Comparison of ENCODE assay signal across 12 cellular contexts in the genomic region with DNA sequence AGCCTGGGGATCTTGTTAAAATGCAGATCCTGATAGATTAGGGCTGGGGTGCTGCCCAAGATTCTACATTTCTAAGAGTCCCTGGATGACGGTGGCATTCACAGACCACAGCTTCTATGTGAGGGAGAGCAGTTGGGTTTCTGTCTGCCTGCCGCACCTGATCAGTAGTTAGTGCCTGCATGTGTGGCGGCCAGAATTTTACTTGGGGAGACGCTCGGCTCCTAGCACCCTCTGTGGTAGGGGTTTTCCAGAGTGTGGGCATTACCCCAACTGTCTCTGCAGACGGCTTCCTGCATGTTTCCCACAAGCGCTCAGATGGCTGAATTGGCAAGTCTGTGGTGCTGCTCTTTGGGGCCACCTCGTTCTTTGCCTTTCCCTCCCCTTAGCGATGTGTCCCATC. TPM values are rescaled to one million over a fixed set of nuclear protein-coding genes. Genes with fewer than 3 reads are reported as not detected.
DNase-seq lines count a peak whose midpoint lies in the region; ATAC-seq, FAIRE-seq and TF ChIP-seq lines count a peak whose summit lies in the region.
"Had no signal": no experiment of that assay in that cellular context is flagged by ENCODE, and none has a peak within 500 bp of the region (broad histone marks: within the 10 kb centered on the region; RNA-seq: fewer than 3 reads in every experiment).

No MANE protein-coding gene starts in this region.

- H3K9me3 Mint-ChIP-seq in activated CD4-positive, alpha-beta T cell treated with anti-CD3 and anti-CD28 coated beads, Interleukin-2, amount 10 ng/mL, durations not matched to agents 7 days and 5 days = no peaks in the 10 kb centered on the region
- H3K9me3 Mint-ChIP-seq: CD14-positive monocyte had no signal

- WGBS in GM12878 (ENCODE audit: insufficient coverage, insufficient replicate concordance, low lambda C conversion rate, missing lambda C conversion rate) = 19% methylated on average over 9 of the region's 9 CpGs

- no peak overlapping the region for H3K4me3 Mint-ChIP-seq in activated CD4-positive, alpha-beta T cell treated with anti-CD3 and anti-CD28 coated beads, Interleukin-2, amount 10 ng/mL, durations not matched to agents 7 days and 5 days
- H3K4me3 Mint-ChIP-seq: CD14-positive monocyte had no signal

- peaks cover 37% of the 10 kb centered on the region for H3K36me3 Mint-ChIP-seq in activated CD4-positive, alpha-beta T cell treated with anti-CD3 and anti-CD28 coated beads, Interleukin-2, amount 10 ng/mL, durations not matched to agents 7 days and 5 days (ENCODE audit: low read depth)

- no peaks in the 10 kb centered on the region for H3K27me3 Mint-ChIP-seq in activated CD4-positive, alpha-beta T cell treated with anti-CD3 and anti-CD28 coated beads, Interleukin-2, amount 10 ng/mL, durations not matched to agents 7 days and 5 days

- peaks cover 31% of the 10 kb centered on the region for H3K4me1 Mint-ChIP-seq in activated CD4-positive, alpha-beta T cell treated with anti-CD3 and anti-CD28 coated beads, Interleukin-2, amount 10 ng/mL, durations not matched to agents 7 days and 5 days

- H3K79me2 ChIP-seq in GM12878 (ENCODE audit: control insufficient read depth, insufficient read depth, low read length) = no peaks in the 10 kb centered on the region

- FAIRE-seq in GM12878 (lab: Jason Lieb, UNC) = no peak

- peaks cover 17 to 27% of the 10 kb centered on the region in 2 experiments for H3K36me3 ChIP-seq in GM12878 (ENCODE audit: control insufficient read depth in 2 of 2, insufficient read depth in 2 of 2, low read length in 1 of 2)

- ATAC-seq in GM19463 (IDR thresholded peaks at IDR 0.05; ENCODE audit: unreplicated experiment) = peak; percentile 69
- ATAC-seq in GM12878 = peak; percentile 87
- no peak for ATAC-seq in HG02885 (IDR thresholded peaks at IDR 0.05; ENCODE audit: poor library complexity, unreplicated experiment)
- ATAC-seq in GM21723 (IDR thresholded peaks at IDR 0.05; ENCODE audit: unreplicated experiment) = no peak

- intact Hi-C loops in GM12878 (cut with micrococcal nuclease; ENCODE audit: unreplicated experiment) = no loop called here

- no TSS peak for BruUV-seq in GM12878 (replicated peaks; lab: Mats Ljungman, UMichigan)

- no peaks in the 10 kb centered on the region for H3K27me3 ChIP-seq in GM12878 (replicated peaks in 1 of 2; ENCODE audit: control insufficient read depth in 2 of 2, insufficient read depth in 2 of 2, low read length in 1 of 2)

- no peak overlapping the region for H2AFZ ChIP-seq in GM12878 (ENCODE audit: control insufficient read depth, low read depth, low read length)

- TF ChIP-seq EP300 in GM12878 (IDR thresholded peaks at IDR 0.05; ENCODE audit: borderline replicate concordance in 1 of 2, control insufficient read depth in 1 of 2, low read depth in 2 of 2, low read length in 2 of 2) = no peak

- H3K4me2 ChIP-seq in GM12878 (ENCODE audit: control insufficient read depth, insufficient read depth) = no peak overlapping the region

- CTCF ChIA-PET in activated CD4-positive, alpha-beta T cell treated with anti-CD3 and anti-CD28 coated beads, Interleukin-2, amount 10 ng/mL, durations not matched to agents 7 days and 5 days (lab: Charles Lee) = interaction anchor here (1.2 to 2.4 kb wide), 3 partner anchors 9 to 93 kb away, joined by 3 to 11 read pairs (median 10); a partner anchor contains a TSS
- CTCF ChIA-PET in GM12878 (lab: Yijun Ruan, JAX) = no interaction called here

- peaks cover 7% of the 10 kb centered on the region; the same call in 1 of the 2 replicates for H3K4me1 ChIP-seq in GM12878 (ENCODE audit: control insufficient read depth, insufficient read depth, low read length)

- no peak for TF ChIP-seq CTCF in GM12878 (IDR thresholded peaks at IDR 0.05 in 2 of 3, conservative IDR thresholded peaks at IDR 0.05 in 1 of 3; ENCODE audit: control insufficient read depth in 2 of 3, extremely low read depth in 1 of 3, insufficient read depth in 1 of 3, low read depth in 3 of 3, low read length in 3 of 3)

- no peaks in the 10 kb centered on the region for H3K9me3 ChIP-seq in GM12878 (replicated peaks; ENCODE audit: control insufficient read depth, insufficient read depth, low read length)

- H3K4me3 ChIP-seq in GM12878 = no peak overlapping the region

- TF ChIP-seq RAD21 in GM12878 (IDR thresholded peaks at IDR 0.05; ENCODE audit: insufficient read depth, low read depth, low read length) = no peak

- DNase-seq in activated CD4-positive, alpha-beta T cell treated with anti-CD3 and anti-CD28 coated beads, Interleukin-2, amount 10 ng/mL, durations not matched to agents 7 days and 5 days = no peak
- DNase-seq in GM12878 (ENCODE audit: low read depth, low spot score) (peak; percentile 39), activated gamma-delta T cell treated with Interleukin-2 at 50 U/mL for 16 hours (no peak), NCI-H2029 (lab: John Stamatoyannopoulos, UW) (no peak)
- DNase-seq in stimulated activated CD4-positive, alpha-beta T cell treated with anti-CD3 and anti-CD28 coated beads, Interleukin-2, amount 100 ng/mL, for 24 hours = peak; percentile 31 to 37
- DNase-seq: amygdala, GF-D8, NCI-H446 treated with DMSO at 0.1 percent for 48 hours had no signal

- no peak overlapping the region for H3K9ac ChIP-seq in GM12878 (ENCODE audit: control insufficient read depth, insufficient read depth, low read length)

- no peak overlapping the region; the same call in 1 of the 2 replicates for H3K27ac ChIP-seq in GM12878 (ENCODE audit: control insufficient read depth, insufficient read depth)

- in situ Hi-C loops in GM12878 (cut with MboI) = no loop called here

- POLR2A ChIA-PET in activated CD4-positive, alpha-beta T cell treated with anti-CD3 and anti-CD28 coated beads, Interleukin-2, amount 10 ng/mL, durations not matched to agents 7 days and 5 days (lab: Charles Lee) = no interaction called here
- POLR2A ChIA-PET in GM12878 (lab: Charles Lee) = interaction anchor here (0.8 to 1.2 kb wide), 4 partner anchors 8 to 21 kb away, joined by 3 to 6 read pairs (median 4); a partner anchor contains a TSS

- no peaks in the 10 kb centered on the region for H4K20me1 ChIP-seq in GM12878 (ENCODE audit: control insufficient read depth, insufficient read depth)

- H3K27ac Mint-ChIP-seq in activated CD4-positive, alpha-beta T cell treated with anti-CD3 and anti-CD28 coated beads, Interleukin-2, amount 10 ng/mL, durations not matched to agents 7 days and 5 days = peak overlapping the region; percentile 76

- RAD21 ChIA-PET in GM12878 (lab: Charles Lee; ENCODE audit: unreplicated experiment) = interaction anchor here (1.3 kb wide), 1 partner anchor 9 kb away, joined by 8 read pairs; a partner anchor contains a TSS

- SMC1A ChIA-PET in GM12878 (lab: Charles Lee; ENCODE audit: uncharacterized antibody, unreplicated experiment) = interaction anchor here (1.2 to 3.9 kb wide), 2 partner anchors 8 to 38 kb away, joined by 4 to 13 read pairs; a partner anchor contains a TSS

- TF ChIP-seq POLR2A in GM12878 (IDR thresholded peaks at IDR 0.05; ENCODE audit: low read depth, low read length) = no peak

RNA-seq across cellular contexts. Expression of a gene that starts 8.3 kb away (rescaled TPM):
- total RNA-seq in activated CD4-positive, alpha-beta T cell treated with anti-CD3 and anti-CD28 coated beads, Interleukin-2, amount 10 ng/mL, durations not matched to agents 7 days and 5 days = under 1 TPM; 0.30 to 0.56 TPM
- total RNA-seq in GM12878 (2013; cell fraction: nucleolus; rRNA removed) = 4.3 and 5.2 TPM in 2 replicates
- 0.73 TPM in 1 of 2 replicates, not detected in the other for total RNA-seq in GM12878 (2014; rRNA removed)
- 0.55 and 0.67 TPM in 2 replicates for total RNA-seq in GM12878 (2014; rRNA removed; fragmentation: Illumina TruSeq; extraction: Trizol)
- total RNA-seq in GM12878 (2021) = 1.4 and 2.2 TPM in 2 replicates
- 1.7 TPM for polyA plus RNA-seq in GM12878 (2011; ENCODE audit: low read depth)
- polyA plus RNA-seq in GM12878 (2011; rRNA removed) = 1.7 and 1.8 TPM in 2 replicates
- 2.2 and 2.4 TPM in 2 replicates for polyA plus RNA-seq in GM12878 (2011; cell fraction: cytosol; rRNA removed)
- 7.3 and 9.8 TPM in 2 replicates for polyA plus RNA-seq in GM12878 (2011; cell fraction: nucleus; rRNA removed)
- polyA plus RNA-seq in GM12878 (2012) = 1.0 and 2.7 TPM in 2 replicates
- polyA plus RNA-seq in GM12878 (2014; fragmentation: Illumina TruSeq; extraction: Trizol) = 0.60 TPM in 1 of 2 replicates, not detected in the other
- under 1 TPM; 0.35 to 0.58 TPM for polyA plus RNA-seq in GM12878 (2014; fragmentation: Nextera tagmentation; extraction: Ambion mirVana)
- polyA plus RNA-seq in GM12878 (2014; rRNA removed) = 1.0 and 2.4 TPM in 2 replicates
- polyA plus RNA-seq in GM12878 (2016; fragmentation: Nextera tagmentation; extraction: Ambion mirVana) = 1 to 10 TPM; 1.0 to 1.1 TPM
- polyA minus RNA-seq in GM12878 (2011; rRNA and poly(A)+ RNA removed) = 0.88 and 2.3 TPM in 2 replicates
- polyA minus RNA-seq in GM12878 (2011; cell fraction: cytosol; rRNA and poly(A)+ RNA removed) = 1.9 TPM in 1 of 2 replicates, not detected in the other
- polyA minus RNA-seq in GM12878 (2011; cell fraction: nucleus; rRNA and poly(A)+ RNA removed) = 2.4 and 2.9 TPM in 2 replicates

RNA-seq across cellular contexts. Expression of a gene that starts 36.2 kb away (rescaled TPM):
- total RNA-seq in activated CD4-positive, alpha-beta T cell treated with anti-CD3 and anti-CD28 coated beads, Interleukin-2, amount 10 ng/mL, durations not matched to agents 7 days and 5 days = 10 to 100 TPM; 72.3 to 78.4 TPM
- 43.3 and 48.1 TPM in 2 replicates for total RNA-seq in GM12878 (2013; cell fraction: nucleolus; rRNA removed)
- total RNA-seq in GM12878 (2014; rRNA removed) (7.7 and 10.0 TPM in 2 replicates), GM12878 (2014; rRNA removed; fragmentation: Illumina TruSeq; extraction: Trizol) (22.0 and 23.9 TPM in 2 replicates), GM12878 (2021) (31.8 and 36.5 TPM in 2 replicates)
- polyA plus RNA-seq in GM12878 (2011; ENCODE audit: low read depth) = 18.4 TPM
- polyA plus RNA-seq in GM12878 (2011; rRNA removed) (21.6 and 22.1 TPM in 2 replicates), GM12878 (2014; fragmentation: Illumina TruSeq; extraction: Trizol) (27.3 and 28.1 TPM in 2 replicates), GM12878 (2014; fragmentation: Nextera tagmentation; extraction: Ambion mirVana) (1 to 10 TPM; 5.7 to 9.1 TPM), GM12878 (2014; rRNA removed) (25.7 and 25.8 TPM in 2 replicates), GM12878 (2016; fragmentation: Nextera tagmentation; extraction: Ambion mirVana) (1 to 10 TPM; 4.2 to 5.6 TPM)
- polyA plus RNA-seq in GM12878 (2011; cell fraction: cytosol; rRNA removed) = 20.8 and 21.3 TPM in 2 replicates
- 25.2 and 26.0 TPM in 2 replicates for polyA plus RNA-seq in GM12878 (2011; cell fraction: nucleus; rRNA removed)
- polyA plus RNA-seq in GM12878 (2012) = 19.7 and 24.1 TPM in 2 replicates
- 29.6 and 51.2 TPM in 2 replicates for polyA minus RNA-seq in GM12878 (2011; rRNA and poly(A)+ RNA removed)
- 9.1 and 14.0 TPM in 2 replicates for polyA minus RNA-seq in GM12878 (2011; cell fraction: cytosol; rRNA and poly(A)+ RNA removed)
- 30.2 and 59.0 TPM in 2 replicates for polyA minus RNA-seq in GM12878 (2011; cell fraction: nucleus; rRNA and poly(A)+ RNA removed)

RNA-seq across cellular contexts. Expression of a gene that starts 36.4 kb away (rescaled TPM):
- total RNA-seq in activated CD4-positive, alpha-beta T cell treated with anti-CD3 and anti-CD28 coated beads, Interleukin-2, amount 10 ng/mL, durations not matched to agents 7 days and 5 days = 10 to 100 TPM; 81.3 to 85.5 TPM
- total RNA-seq in GM12878 (2013; cell fraction: nucleolus; rRNA removed) = 108 and 120 TPM in 2 replicates
- 165 and 172 TPM in 2 replicates for total RNA-seq in GM12878 (2014; rRNA removed)
- 100 and 115 TPM in 2 replicates for total RNA-seq in GM12878 (2014; rRNA removed; fragmentation: Illumina TruSeq; extraction: Trizol)
- total RNA-seq in GM12878 (2021) = 113 and 117 TPM in 2 replicates
- 73.1 TPM for polyA plus RNA-seq in GM12878 (2011; ENCODE audit: low read depth)
- polyA plus RNA-seq in GM12878 (2011; rRNA removed) = 62.9 and 89.1 TPM in 2 replicates
- 127 and 179 TPM in 2 replicates for polyA plus RNA-seq in GM12878 (2011; cell fraction: cytosol; rRNA removed)
- 111 and 137 TPM in 2 replicates for polyA plus RNA-seq in GM12878 (2011; cell fraction: nucleus; rRNA removed)
- 97.6 and 109 TPM in 2 replicates for polyA plus RNA-seq in GM12878 (2012)
- 59.6 and 134 TPM in 2 replicates for polyA plus RNA-seq in GM12878 (2014; fragmentation: Illumina TruSeq; extraction: Trizol)
- 10 to 100 TPM; 42.8 to 55.6 TPM for polyA plus RNA-seq in GM12878 (2014; fragmentation: Nextera tagmentation; extraction: Ambion mirVana)
- 119 and 128 TPM in 2 replicates for polyA plus RNA-seq in GM12878 (2014; rRNA removed)
- polyA plus RNA-seq in GM12878 (2016; fragmentation: Nextera tagmentation; extraction: Ambion mirVana) = 100 to 1,000 TPM; 211 to 229 TPM
- 150 and 197 TPM in 2 replicates for polyA minus RNA-seq in GM12878 (2011; rRNA and poly(A)+ RNA removed)
- polyA minus RNA-seq in GM12878 (2011; cell fraction: cytosol; rRNA and poly(A)+ RNA removed) = 69.2 and 69.6 TPM in 2 replicates
- polyA minus RNA-seq in GM12878 (2011; cell fraction: nucleus; rRNA and poly(A)+ RNA removed) = 43.2 and 81.7 TPM in 2 replicates

Comparison
In these comparisons a context has a peak if more than half of its experiments do, and no peak if none do; other contexts are left out.
1. ATAC-seq: peak in GM19463 (single experiment) and GM12878 (single experiment); none in HG02885 (single experiment) and GM21723 (single experiment).
2. DNase-seq: peak in GM12878 (single experiment) and stimulated activated CD4-positive, alpha-beta T cell treated with anti-CD3 and anti-CD28 coated beads, Interleukin-2, amount 100 ng/mL, for 24 hours (2 of 2); none in activated CD4-positive, alpha-beta T cell treated with anti-CD3 and anti-CD28 coated beads, Interleukin-2, amount 10 ng/mL, durations not matched to agents 7 days and 5 days (single experiment), activated gamma-delta T cell treated with Interleukin-2 at 50 U/mL for 16 hours (single experiment) and NCI-H2029 (single experiment).